Comparison of ENCODE assay signal across 25 cellular contexts in genomic region chr2:123485056-123485455, GRCh38.
"Had no signal": no experiment of that assay in that cellular context is flagged by ENCODE, and none has a peak within 500 bp of the region (broad histone marks: within the 10 kb centered on the region; RNA-seq: fewer than 3 reads in every experiment).

No MANE protein-coding gene starts in this region.

- H3K4me3 ChIP-seq: colonic mucosa, coronary artery, dorsolateral prefrontal cortex, esophagus muscularis mucosa, esophagus squamous epithelium, gastrocnemius medialis, gastroesophageal sphincter, heart left ventricle, heart right ventricle, hepatocyte had no signal

- H3K9me3 ChIP-seq: colonic mucosa, esophagus muscularis mucosa, esophagus squamous epithelium, gastrocnemius medialis, gastroesophageal sphincter, heart left ventricle had no signal

- ATAC-seq: effector memory CD8-positive, alpha-beta T cell; esophagus mucosa; foreskin keratinocyte; gastrocnemius medialis; gastroesophageal sphincter; heart left ventricle; heart right ventricle had no signal

- H3K4me2 ChIP-seq: hepatocyte had no signal

- H3K36me3 ChIP-seq: colonic mucosa, esophagus muscularis mucosa, esophagus squamous epithelium, gastrocnemius medialis, gastroesophageal sphincter, heart left ventricle, heart right ventricle had no signal

- DNase-seq: colonic mucosa; cortex of kidney; dermis blood vessel endothelial cell; dorsolateral prefrontal cortex; effector CD4-positive, alpha-beta T cell; effector CD8-positive, alpha-beta T cell; effector memory CD4-positive, alpha-beta T cell; effector memory CD8-positive, alpha-beta T cell; endodermal cell; erythroblast; esophagus squamous epithelium; foreskin fibroblast; foreskin keratinocyte; foreskin melanocyte; gastrocnemius medialis; glutamatergic neuron; head of caudate nucleus; heart left ventricle; heart right ventricle had no signal

- H3K27ac ChIP-seq: colonic mucosa, coronary artery, dorsolateral prefrontal cortex, epithelial cell of prostate, esophagus muscularis mucosa, esophagus squamous epithelium, foreskin keratinocyte, gastrocnemius medialis, gastroesophageal sphincter, heart left ventricle, heart right ventricle, hepatocyte had no signal

- H3K27me3 ChIP-seq: colonic mucosa, dorsolateral prefrontal cortex, esophagus muscularis mucosa, esophagus squamous epithelium, foreskin keratinocyte, gastrocnemius medialis, gastroesophageal sphincter, heart left ventricle, heart right ventricle, hepatocyte had no signal

- H3K4me1 ChIP-seq: colonic mucosa, esophagus muscularis mucosa, esophagus squamous epithelium, foreskin keratinocyte, gastrocnemius medialis, gastroesophageal sphincter, heart left ventricle, heart right ventricle had no signal

- H2AFZ ChIP-seq: hepatocyte had no signal

- H3K79me2 ChIP-seq: hepatocyte had no signal
